In genomic region chr3:143811602-143812001, GRCh38 we compare ENCODE assay signal across 21 cellular contexts. TPM values are rescaled to one million over a fixed set of nuclear protein-coding genes. Genes with fewer than 3 reads are reported as not detected.
A peak's percentile ranks its signal among the peaks of the same experiment; 100 is the strongest.
DNase-seq lines count a peak whose midpoint lies in the region; ATAC-seq and TF ChIP-seq lines count a peak whose summit lies in the region.
"Had no signal": no experiment of that assay in that cellular context is flagged by ENCODE, and none has a peak within 500 bp of the region (broad histone marks: within the 10 kb centered on the region; RNA-seq: fewer than 3 reads in every experiment).

No MANE protein-coding gene starts in this region.

- no peak for ATAC-seq in SK-N-SH treated with all-trans-retinoic acid at 6 μM for 48 hours
- no peak for ATAC-seq in HG03139 (IDR thresholded peaks at IDR 0.05; ENCODE audit: unreplicated experiment)
- ATAC-seq: HCT116 had no signal

- peak; percentile 62 for DNase-seq in MV-4-11 (lab: John Stamatoyannopoulos, UW)
- DNase-seq in esophagus squamous epithelium (lab: John Stamatoyannopoulos, UW), result no peak
- peak; percentile 57 to 91 for DNase-seq in lower leg skin (ENCODE audit: low spot score in 2 of 2)
- DNase-seq in suprapubic skin (ENCODE audit: low spot score in 2 of 2), result peak in 1 of 2 donors; percentile 80
- DNase-seq in dorsolateral prefrontal cortex, result no peak
- DNase-seq in hippocampal formation (lab: John Stamatoyannopoulos, UW), result no peak
- DNase-seq: activated CD8-positive, alpha-beta memory T cell treated with anti-CD3 and anti-CD28 coated beads for 24 hours; activated naive CD8-positive, alpha-beta T cell treated with anti-CD3 and anti-CD28 coated beads for 36 hours; Calu3; islet precursor cell; NCI-H2029; SHP77; stimulated activated CD4-positive, alpha-beta T cell treated with anti-CD3 and anti-CD28 coated beads, Interleukin-15, amount 100 ng/mL, for 24 hours; stimulated activated naive CD4-positive, alpha-beta T cell; T-helper 2 cell had no signal

- TF ChIP-seq POLR2A in esophagus squamous epithelium (IDR thresholded peaks at IDR 0.05), result no peak
- TF ChIP-seq POLR2A in lower leg skin (IDR thresholded peaks at IDR 0.05), result no peak
- no peak for TF ChIP-seq POLR2A in suprapubic skin (IDR thresholded peaks at IDR 0.05)

- H3K4me1 ChIP-seq in esophagus squamous epithelium (peaks cover 14 to 75% (median 34%) of the 10 kb centered on the region in 3 donors), suprapubic skin (peaks cover 13% of the 10 kb centered on the region)

- TF ChIP-seq EP300 in suprapubic skin (IDR thresholded peaks at IDR 0.05), result no peak

- H3K27me3 ChIP-seq in esophagus squamous epithelium, result no peaks in the 10 kb centered on the region
- H3K27me3 ChIP-seq in suprapubic skin, result no peaks in the 10 kb centered on the region
- no peaks in the 10 kb centered on the region for H3K27me3 ChIP-seq in dorsolateral prefrontal cortex
- H3K27me3 ChIP-seq: hepatocyte had no signal

- H3K27ac ChIP-seq in esophagus squamous epithelium, result peak overlapping the region in 3 of 4 donors; percentile 14 to 58 (median 57)
- H3K27ac ChIP-seq in suprapubic skin, result peak overlapping the region; percentile 40
- H3K27ac ChIP-seq in dorsolateral prefrontal cortex, result peak overlapping the region in 1 of 59 donors; percentile 15
- H3K27ac ChIP-seq: hepatocyte, HL-60 had no signal

- TF ChIP-seq CTCF in esophagus squamous epithelium (IDR thresholded peaks at IDR 0.05), result no peak
- TF ChIP-seq CTCF in lower leg skin (IDR thresholded peaks at IDR 0.05), result no peak
- no peak for TF ChIP-seq CTCF in suprapubic skin (IDR thresholded peaks at IDR 0.05)
- no peak for TF ChIP-seq CTCF in dorsolateral prefrontal cortex (IDR thresholded peaks at IDR 0.05 in 54 of 56, conservative IDR thresholded peaks at IDR 0.05 in 2 of 56; ENCODE audit: low read depth in 1 of 56, partially characterized antibody in 56 of 56)

- 58 to 81% methylated on average over 8 of the region's 8 CpGs for WGBS in esophagus squamous epithelium, 2 donors
- WGBS in lower leg skin, 2 donors, result 66 to 73% methylated on average over 8 of the region's 8 CpGs
- WGBS in suprapubic skin, result 68% methylated on average over 8 of the region's 8 CpGs

- H3K4me3 ChIP-seq in esophagus squamous epithelium, result no peak overlapping the region
- no peak overlapping the region for H3K4me3 ChIP-seq in lower leg skin (ENCODE audit: low read depth, poor library complexity, severe bottlenecking)
- no peak overlapping the region for H3K4me3 ChIP-seq in suprapubic skin
- H3K4me3 ChIP-seq in dorsolateral prefrontal cortex, result no peak overlapping the region
- H3K4me3 ChIP-seq: hepatocyte had no signal

- intact Hi-C loops in esophagus squamous epithelium (cut with DNase I), result no loop called here
- intact Hi-C loops in lower leg skin (cut with DNase I; ENCODE audit: low total_unique reads), result no loop called here
- intact Hi-C loops in dorsolateral prefrontal cortex (cut with DNase I), result no loop called here

- H3K36me3 ChIP-seq in esophagus squamous epithelium (no peaks in the 10 kb centered on the region), suprapubic skin (no peaks in the 10 kb centered on the region)

- H3K9me3 ChIP-seq in esophagus squamous epithelium (no peaks in the 10 kb centered on the region), suprapubic skin (no peaks in the 10 kb centered on the region)

TF ChIP-seq in SK-N-SH treated with all-trans-retinoic acid at 6 μM for 48 hours, 23 proteins besides CTCF, POLR2A, EP300 and RAD21:
- TF ChIP-seq SNAI2 (CRISPR knock-in tag; IDR thresholded peaks at IDR 0.05) (no peak), BACH2 (CRISPR knock-in tag; IDR thresholded peaks at IDR 0.05; ENCODE audit: borderline replicate concordance) (no peak), ESRRG (CRISPR knock-in tag; IDR thresholded peaks at IDR 0.05) (no peak), CSRNP3 (CRISPR knock-in tag; IDR thresholded peaks at IDR 0.05) (no peak), POU6F1 (CRISPR knock-in tag; IDR thresholded peaks at IDR 0.05; ENCODE audit: borderline replicate concordance, low read depth) (no peak)
TF ChIP-seq in SK-N-SH treated with all-trans-retinoic acid at 6 μM for 48 hours: peak in this region for 0.

RNA-seq across cellular contexts. Expression of gene SLC9A9, which starts 36.7 kb away (rescaled TPM):
- total RNA-seq in esophagus squamous epithelium (10 to 100 TPM; 11.2 to 22.3 (median 18.9) TPM), lower leg skin (10 to 100 TPM; 14.6 to 40.8 (median 23.7) TPM), suprapubic skin (10 to 100 TPM; 16.6 to 51.0 (median 30.0) TPM), dorsolateral prefrontal cortex (10 to 100 TPM; 12.3 to 54.8 (median 25.0) TPM)
- total RNA-seq: G401 had no signal

Comparison
In these comparisons a context has a peak if more than half of its experiments do, and no peak if none do; other contexts are left out.
1. DNase-seq: peak in MV-4-11 (single experiment) and lower leg skin (2 of 2); none in esophagus squamous epithelium (single experiment), dorsolateral prefrontal cortex (0 of 10) and hippocampal formation (0 of 2).